In the genomic region with DNA sequence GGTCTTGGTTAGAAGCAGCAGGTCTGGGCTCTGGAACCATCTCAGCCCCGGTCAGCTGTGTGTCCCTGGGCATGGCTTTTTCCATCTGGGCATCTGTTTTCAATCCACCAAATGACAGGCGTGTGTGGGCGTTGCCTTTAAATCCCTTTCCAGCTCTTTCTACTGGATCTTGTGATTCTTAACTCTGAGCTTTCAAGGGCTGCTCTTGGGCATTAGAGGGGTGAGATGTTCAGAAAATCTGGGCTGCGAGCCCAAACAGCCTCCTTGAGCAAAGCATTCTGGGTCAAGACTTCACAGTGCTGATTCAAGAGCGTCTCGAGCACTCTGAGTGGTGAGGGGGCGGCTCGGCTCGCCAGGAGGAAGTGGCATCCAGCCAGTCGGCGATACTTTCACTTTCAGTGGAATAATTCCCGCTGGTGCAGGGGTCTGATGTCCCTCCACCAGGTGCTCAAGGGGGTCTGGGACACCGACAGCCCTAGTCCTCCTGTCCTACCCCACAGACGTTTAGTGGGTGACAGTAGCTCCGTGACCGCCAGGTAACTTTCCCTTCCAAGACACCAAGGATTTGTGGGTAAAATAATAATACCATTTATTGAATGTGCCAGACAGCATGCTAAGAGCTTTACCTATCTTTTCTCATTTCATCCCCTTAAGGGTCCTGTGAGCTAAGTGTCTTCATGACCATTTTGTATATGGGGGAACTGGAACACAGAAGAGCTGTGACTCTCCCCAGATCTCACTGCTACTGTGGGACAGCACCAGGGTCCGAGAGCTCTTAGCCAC, we compare ENCODE assay signal across 1 cellular context.
A peak's percentile ranks its signal among the peaks of the same experiment; 100 is the strongest.
TF ChIP-seq lines count a peak whose summit lies in the region.

No MANE protein-coding gene starts in this region.

TF ChIP-seq in GM12878, 131 proteins besides CTCF, POLR2A, EP300 and RAD21 (continued from another document and continues in another):
- TF ChIP-seq, protein P1, sequence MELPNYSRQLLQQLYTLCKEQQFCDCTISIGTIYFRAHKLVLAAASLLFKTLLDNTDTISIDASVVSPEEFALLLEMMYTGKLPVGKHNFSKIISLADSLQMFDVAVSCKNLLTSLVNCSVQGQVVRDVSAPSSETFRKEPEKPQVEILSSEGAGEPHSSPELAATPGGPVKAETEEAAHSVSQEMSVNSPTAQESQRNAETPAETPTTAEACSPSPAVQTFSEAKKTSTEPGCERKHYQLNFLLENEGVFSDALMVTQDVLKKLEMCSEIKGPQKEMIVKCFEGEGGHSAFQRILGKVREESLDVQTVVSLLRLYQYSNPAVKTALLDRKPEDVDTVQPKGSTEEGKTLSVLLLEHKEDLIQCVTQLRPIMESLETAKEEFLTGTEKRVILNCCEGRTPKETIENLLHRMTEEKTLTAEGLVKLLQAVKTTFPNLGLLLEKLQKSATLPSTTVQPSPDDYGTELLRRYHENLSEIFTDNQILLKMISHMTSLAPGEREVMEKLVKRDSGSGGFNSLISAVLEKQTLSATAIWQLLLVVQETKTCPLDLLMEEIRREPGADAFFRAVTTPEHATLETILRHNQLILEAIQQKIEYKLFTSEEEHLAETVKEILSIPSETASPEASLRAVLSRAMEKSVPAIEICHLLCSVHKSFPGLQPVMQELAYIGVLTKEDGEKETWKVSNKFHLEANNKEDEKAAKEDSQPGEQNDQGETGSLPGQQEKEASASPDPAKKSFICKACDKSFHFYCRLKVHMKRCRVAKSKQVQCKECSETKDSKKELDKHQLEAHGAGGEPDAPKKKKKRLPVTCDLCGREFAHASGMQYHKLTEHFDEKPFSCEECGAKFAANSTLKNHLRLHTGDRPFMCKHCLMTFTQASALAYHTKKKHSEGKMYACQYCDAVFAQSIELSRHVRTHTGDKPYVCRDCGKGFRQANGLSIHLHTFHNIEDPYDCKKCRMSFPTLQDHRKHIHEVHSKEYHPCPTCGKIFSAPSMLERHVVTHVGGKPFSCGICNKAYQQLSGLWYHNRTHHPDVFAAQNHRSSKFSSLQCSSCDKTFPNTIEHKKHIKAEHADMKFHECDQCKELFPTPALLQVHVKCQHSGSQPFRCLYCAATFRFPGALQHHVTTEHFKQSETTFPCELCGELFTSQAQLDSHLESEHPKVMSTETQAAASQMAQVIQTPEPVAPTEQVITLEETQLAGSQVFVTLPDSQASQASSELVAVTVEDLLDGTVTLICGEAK (IDR thresholded peaks at IDR 0.05; ENCODE audit: borderline replicate concordance): 0 out of 2 replicates have a peak, but pooled peaks have one; percentile 10
- TF ChIP-seq KAT2A (conservative IDR thresholded peaks at IDR 0.05; ENCODE audit: control insufficient read depth, low read depth, low read length) (no peak), SMARCA5 (IDR thresholded peaks at IDR 0.05) (peak; percentile 53; the same call in 1 of the 2 replicates), SMC3 (IDR thresholded peaks at IDR 0.05; ENCODE audit: borderline replicate concordance, low read length) (no peak; the same call in 1 of the 2 replicates), SUZ12 (IDR thresholded peaks at IDR 0.05; ENCODE audit: unreplicated experiment) (no peak), EED (IDR thresholded peaks at IDR 0.05; ENCODE audit: low read depth) (peak; percentile 78), POLR2AphosphoS2 (IDR thresholded peaks at IDR 0.05; ENCODE audit: low read depth, low read length) (no peak), NFIC (IDR thresholded peaks at IDR 0.05; ENCODE audit: low read depth, low read length) (peak; percentile 68), MYC (IDR thresholded peaks at IDR 0.05; ENCODE audit: insufficient read depth, insufficient read length, insufficient replicate concordance, low read length, severe bottlenecking) (no peak), PML (IDR thresholded peaks at IDR 0.05; ENCODE audit: low read length) (peak; percentile 54; the same call in 1 of the 2 replicates), SMAD5 (IDR thresholded peaks at IDR 0.05; ENCODE audit: low read depth) (no peak), FOS (IDR thresholded peaks at IDR 0.05; ENCODE audit: borderline replicate concordance, extremely low read depth, insufficient read length) (no peak), CHD4 (IDR thresholded peaks at IDR 0.05) (no peak), DPF2 (IDR thresholded peaks at IDR 0.05) (peak; percentile 97), TBL1XR1 (IDR thresholded peaks at IDR 0.05; ENCODE audit: low read depth, low read length) (peak; percentile 26; the same call in 1 of the 2 replicates), CBX5 (IDR thresholded peaks at IDR 0.05; ENCODE audit: low read depth) (no peak), BACH1 (IDR thresholded peaks at IDR 0.05; ENCODE audit: borderline replicate concordance) (peak; percentile 40), NR2C1 (IDR thresholded peaks at IDR 0.05) (no peak), SIX5 (IDR thresholded peaks at IDR 0.05; ENCODE audit: low read depth, low read length, severe bottlenecking) (no peak), MEF2B (IDR thresholded peaks at IDR 0.05; ENCODE audit: partially characterized antibody, poor library complexity, severe bottlenecking) (peak; percentile 51), EGR1 (IDR thresholded peaks at IDR 0.05; ENCODE audit: borderline replicate concordance in 1 of 2, low read depth in 2 of 2, low read length in 2 of 2) (peak in 1 of 2 experiments; percentile 93; a peak in 2 of 3 replicates), FOXK2 (IDR thresholded peaks at IDR 0.05) (no peak), NBN (IDR thresholded peaks at IDR 0.05) (peak; percentile 77; the same call in 1 of the 2 replicates), STAT1 (conservative IDR thresholded peaks at IDR 0.05) (0 out of 2 replicates have a peak, but pooled peaks have one; percentile 14)
- TF ChIP-seq, protein P2, sequence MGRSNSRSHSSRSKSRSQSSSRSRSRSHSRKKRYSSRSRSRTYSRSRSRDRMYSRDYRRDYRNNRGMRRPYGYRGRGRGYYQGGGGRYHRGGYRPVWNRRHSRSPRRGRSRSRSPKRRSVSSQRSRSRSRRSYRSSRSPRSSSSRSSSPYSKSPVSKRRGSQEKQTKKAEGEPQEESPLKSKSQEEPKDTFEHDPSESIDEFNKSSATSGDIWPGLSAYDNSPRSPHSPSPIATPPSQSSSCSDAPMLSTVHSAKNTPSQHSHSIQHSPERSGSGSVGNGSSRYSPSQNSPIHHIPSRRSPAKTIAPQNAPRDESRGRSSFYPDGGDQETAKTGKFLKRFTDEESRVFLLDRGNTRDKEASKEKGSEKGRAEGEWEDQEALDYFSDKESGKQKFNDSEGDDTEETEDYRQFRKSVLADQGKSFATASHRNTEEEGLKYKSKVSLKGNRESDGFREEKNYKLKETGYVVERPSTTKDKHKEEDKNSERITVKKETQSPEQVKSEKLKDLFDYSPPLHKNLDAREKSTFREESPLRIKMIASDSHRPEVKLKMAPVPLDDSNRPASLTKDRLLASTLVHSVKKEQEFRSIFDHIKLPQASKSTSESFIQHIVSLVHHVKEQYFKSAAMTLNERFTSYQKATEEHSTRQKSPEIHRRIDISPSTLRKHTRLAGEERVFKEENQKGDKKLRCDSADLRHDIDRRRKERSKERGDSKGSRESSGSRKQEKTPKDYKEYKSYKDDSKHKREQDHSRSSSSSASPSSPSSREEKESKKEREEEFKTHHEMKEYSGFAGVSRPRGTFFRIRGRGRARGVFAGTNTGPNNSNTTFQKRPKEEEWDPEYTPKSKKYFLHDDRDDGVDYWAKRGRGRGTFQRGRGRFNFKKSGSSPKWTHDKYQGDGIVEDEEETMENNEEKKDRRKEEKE (IDR thresholded peaks at IDR 0.05): no peak
- TF ChIP-seq, protein P3, sequence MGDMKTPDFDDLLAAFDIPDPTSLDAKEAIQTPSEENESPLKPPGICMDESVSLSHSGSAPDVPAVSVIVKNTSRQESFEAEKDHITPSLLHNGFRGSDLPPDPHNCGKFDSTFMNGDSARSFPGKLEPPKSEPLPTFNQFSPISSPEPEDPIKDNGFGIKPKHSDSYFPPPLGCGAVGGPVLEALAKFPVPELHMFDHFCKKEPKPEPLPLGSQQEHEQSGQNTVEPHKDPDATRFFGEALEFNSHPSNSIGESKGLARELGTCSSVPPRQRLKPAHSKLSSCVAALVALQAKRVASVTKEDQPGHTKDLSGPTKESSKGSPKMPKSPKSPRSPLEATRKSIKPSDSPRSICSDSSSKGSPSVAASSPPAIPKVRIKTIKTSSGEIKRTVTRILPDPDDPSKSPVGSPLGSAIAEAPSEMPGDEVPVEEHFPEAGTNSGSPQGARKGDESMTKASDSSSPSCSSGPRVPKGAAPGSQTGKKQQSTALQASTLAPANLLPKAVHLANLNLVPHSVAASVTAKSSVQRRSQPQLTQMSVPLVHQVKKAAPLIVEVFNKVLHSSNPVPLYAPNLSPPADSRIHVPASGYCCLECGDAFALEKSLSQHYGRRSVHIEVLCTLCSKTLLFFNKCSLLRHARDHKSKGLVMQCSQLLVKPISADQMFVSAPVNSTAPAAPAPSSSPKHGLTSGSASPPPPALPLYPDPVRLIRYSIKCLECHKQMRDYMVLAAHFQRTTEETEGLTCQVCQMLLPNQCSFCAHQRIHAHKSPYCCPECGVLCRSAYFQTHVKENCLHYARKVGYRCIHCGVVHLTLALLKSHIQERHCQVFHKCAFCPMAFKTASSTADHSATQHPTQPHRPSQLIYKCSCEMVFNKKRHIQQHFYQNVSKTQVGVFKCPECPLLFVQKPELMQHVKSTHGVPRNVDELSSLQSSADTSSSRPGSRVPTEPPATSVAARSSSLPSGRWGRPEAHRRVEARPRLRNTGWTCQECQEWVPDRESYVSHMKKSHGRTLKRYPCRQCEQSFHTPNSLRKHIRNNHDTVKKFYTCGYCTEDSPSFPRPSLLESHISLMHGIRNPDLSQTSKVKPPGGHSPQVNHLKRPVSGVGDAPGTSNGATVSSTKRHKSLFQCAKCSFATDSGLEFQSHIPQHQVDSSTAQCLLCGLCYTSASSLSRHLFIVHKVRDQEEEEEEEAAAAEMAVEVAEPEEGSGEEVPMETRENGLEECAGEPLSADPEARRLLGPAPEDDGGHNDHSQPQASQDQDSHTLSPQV (IDR thresholded peaks at IDR 0.05): peak; percentile 63; the same call in 1 of the 2 replicates
- TF ChIP-seq, protein P4, sequence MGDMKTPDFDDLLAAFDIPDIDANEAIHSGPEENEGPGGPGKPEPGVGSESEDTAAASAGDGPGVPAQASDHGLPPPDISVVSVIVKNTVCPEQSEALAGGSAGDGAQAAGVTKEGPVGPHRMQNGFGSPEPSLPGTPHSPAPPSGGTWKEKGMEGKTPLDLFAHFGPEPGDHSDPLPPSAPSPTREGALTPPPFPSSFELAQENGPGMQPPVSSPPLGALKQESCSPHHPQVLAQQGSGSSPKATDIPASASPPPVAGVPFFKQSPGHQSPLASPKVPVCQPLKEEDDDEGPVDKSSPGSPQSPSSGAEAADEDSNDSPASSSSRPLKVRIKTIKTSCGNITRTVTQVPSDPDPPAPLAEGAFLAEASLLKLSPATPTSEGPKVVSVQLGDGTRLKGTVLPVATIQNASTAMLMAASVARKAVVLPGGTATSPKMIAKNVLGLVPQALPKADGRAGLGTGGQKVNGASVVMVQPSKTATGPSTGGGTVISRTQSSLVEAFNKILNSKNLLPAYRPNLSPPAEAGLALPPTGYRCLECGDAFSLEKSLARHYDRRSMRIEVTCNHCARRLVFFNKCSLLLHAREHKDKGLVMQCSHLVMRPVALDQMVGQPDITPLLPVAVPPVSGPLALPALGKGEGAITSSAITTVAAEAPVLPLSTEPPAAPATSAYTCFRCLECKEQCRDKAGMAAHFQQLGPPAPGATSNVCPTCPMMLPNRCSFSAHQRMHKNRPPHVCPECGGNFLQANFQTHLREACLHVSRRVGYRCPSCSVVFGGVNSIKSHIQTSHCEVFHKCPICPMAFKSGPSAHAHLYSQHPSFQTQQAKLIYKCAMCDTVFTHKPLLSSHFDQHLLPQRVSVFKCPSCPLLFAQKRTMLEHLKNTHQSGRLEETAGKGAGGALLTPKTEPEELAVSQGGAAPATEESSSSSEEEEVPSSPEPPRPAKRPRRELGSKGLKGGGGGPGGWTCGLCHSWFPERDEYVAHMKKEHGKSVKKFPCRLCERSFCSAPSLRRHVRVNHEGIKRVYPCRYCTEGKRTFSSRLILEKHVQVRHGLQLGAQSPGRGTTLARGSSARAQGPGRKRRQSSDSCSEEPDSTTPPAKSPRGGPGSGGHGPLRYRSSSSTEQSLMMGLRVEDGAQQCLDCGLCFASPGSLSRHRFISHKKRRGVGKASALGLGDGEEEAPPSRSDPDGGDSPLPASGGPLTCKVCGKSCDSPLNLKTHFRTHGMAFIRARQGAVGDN (IDR thresholded peaks at IDR 0.05): peak; percentile 99
- TF ChIP-seq, protein P5, sequence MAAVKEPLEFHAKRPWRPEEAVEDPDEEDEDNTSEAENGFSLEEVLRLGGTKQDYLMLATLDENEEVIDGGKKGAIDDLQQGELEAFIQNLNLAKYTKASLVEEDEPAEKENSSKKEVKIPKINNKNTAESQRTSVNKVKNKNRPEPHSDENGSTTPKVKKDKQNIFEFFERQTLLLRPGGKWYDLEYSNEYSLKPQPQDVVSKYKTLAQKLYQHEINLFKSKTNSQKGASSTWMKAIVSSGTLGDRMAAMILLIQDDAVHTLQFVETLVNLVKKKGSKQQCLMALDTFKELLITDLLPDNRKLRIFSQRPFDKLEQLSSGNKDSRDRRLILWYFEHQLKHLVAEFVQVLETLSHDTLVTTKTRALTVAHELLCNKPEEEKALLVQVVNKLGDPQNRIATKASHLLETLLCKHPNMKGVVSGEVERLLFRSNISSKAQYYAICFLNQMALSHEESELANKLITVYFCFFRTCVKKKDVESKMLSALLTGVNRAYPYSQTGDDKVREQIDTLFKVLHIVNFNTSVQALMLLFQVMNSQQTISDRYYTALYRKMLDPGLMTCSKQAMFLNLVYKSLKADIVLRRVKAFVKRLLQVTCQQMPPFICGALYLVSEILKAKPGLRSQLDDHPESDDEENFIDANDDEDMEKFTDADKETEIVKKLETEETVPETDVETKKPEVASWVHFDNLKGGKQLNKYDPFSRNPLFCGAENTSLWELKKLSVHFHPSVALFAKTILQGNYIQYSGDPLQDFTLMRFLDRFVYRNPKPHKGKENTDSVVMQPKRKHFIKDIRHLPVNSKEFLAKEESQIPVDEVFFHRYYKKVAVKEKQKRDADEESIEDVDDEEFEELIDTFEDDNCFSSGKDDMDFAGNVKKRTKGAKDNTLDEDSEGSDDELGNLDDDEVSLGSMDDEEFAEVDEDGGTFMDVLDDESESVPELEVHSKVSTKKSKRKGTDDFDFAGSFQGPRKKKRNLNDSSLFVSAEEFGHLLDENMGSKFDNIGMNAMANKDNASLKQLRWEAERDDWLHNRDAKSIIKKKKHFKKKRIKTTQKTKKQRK (IDR thresholded peaks at IDR 0.05; ENCODE audit: low read depth, low read length): no peak
- TF ChIP-seq, protein P6, sequence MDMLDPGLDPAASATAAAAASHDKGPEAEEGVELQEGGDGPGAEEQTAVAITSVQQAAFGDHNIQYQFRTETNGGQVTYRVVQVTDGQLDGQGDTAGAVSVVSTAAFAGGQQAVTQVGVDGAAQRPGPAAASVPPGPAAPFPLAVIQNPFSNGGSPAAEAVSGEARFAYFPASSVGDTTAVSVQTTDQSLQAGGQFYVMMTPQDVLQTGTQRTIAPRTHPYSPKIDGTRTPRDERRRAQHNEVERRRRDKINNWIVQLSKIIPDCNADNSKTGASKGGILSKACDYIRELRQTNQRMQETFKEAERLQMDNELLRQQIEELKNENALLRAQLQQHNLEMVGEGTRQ (IDR thresholded peaks at IDR 0.05; ENCODE audit: borderline replicate concordance, low read depth, low read length): no peak
- TF ChIP-seq, protein P7, sequence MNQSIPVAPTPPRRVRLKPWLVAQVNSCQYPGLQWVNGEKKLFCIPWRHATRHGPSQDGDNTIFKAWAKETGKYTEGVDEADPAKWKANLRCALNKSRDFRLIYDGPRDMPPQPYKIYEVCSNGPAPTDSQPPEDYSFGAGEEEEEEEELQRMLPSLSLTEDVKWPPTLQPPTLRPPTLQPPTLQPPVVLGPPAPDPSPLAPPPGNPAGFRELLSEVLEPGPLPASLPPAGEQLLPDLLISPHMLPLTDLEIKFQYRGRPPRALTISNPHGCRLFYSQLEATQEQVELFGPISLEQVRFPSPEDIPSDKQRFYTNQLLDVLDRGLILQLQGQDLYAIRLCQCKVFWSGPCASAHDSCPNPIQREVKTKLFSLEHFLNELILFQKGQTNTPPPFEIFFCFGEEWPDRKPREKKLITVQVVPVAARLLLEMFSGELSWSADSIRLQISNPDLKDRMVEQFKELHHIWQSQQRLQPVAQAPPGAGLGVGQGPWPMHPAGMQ (IDR thresholded peaks at IDR 0.05; ENCODE audit: borderline replicate concordance): no peak
